Comparison of ENCODE assay signal across 1 cellular context in genomic region chr19:40714519-40715299, GRCh38.
TF ChIP-seq lines count a peak whose summit lies in the region.

No MANE protein-coding gene starts in this region.

TF ChIP-seq in GM12878, 131 proteins besides CTCF, POLR2A, EP300 and RAD21 (continued from another document and continues in another):
- no peak for TF ChIP-seq ZNF687 (IDR thresholded peaks at IDR 0.05)
- TF ChIP-seq ZNF207 (IDR thresholded peaks at IDR 0.05; ENCODE audit: borderline replicate concordance): no peak
- TF ChIP-seq BCL11A (IDR thresholded peaks at IDR 0.05; ENCODE audit: low read depth, low read length): no peak
- no peak for TF ChIP-seq TCF3 (IDR thresholded peaks at IDR 0.05; ENCODE audit: borderline replicate concordance, insufficient read depth, low read depth, low read length)
- no peak for TF ChIP-seq USF2 (IDR thresholded peaks at IDR 0.05; ENCODE audit: borderline replicate concordance, low read depth, low read length)
- no peak for TF ChIP-seq SUZ12 (IDR thresholded peaks at IDR 0.05; ENCODE audit: unreplicated experiment)
- no peak for TF ChIP-seq E2F8 (IDR thresholded peaks at IDR 0.05; ENCODE audit: low read depth, partially characterized antibody)
- TF ChIP-seq CBFB (IDR thresholded peaks at IDR 0.05; ENCODE audit: low read depth): no peak
- no peak for TF ChIP-seq SREBF2 (IDR thresholded peaks at IDR 0.05; ENCODE audit: low read length)
- 0 out of 2 replicates have a peak, but pooled peaks have one; percentile 24 for TF ChIP-seq SIN3A (IDR thresholded peaks at IDR 0.05; ENCODE audit: low read depth, low read length)
- TF ChIP-seq PKNOX1 (IDR thresholded peaks at IDR 0.05): peak; percentile 99
- TF ChIP-seq SMC3 (IDR thresholded peaks at IDR 0.05; ENCODE audit: borderline replicate concordance, low read length): no peak
- no peak for TF ChIP-seq USF1 (IDR thresholded peaks at IDR 0.05; ENCODE audit: borderline replicate concordance, extremely low read length, insufficient read depth, low read depth, low read length)
- no peak for TF ChIP-seq CUX1 (IDR thresholded peaks at IDR 0.05; ENCODE audit: insufficient replicate concordance, low read depth, low read length)
- no peak; the same call in 1 of the 2 replicates for TF ChIP-seq NFYA (IDR thresholded peaks at IDR 0.05; ENCODE audit: borderline replicate concordance, low read depth, low read length)
- no peak for TF ChIP-seq IRF5 (IDR thresholded peaks at IDR 0.05; ENCODE audit: borderline replicate concordance)
- no peak for TF ChIP-seq ATF7 (IDR thresholded peaks at IDR 0.05; ENCODE audit: low read depth)
- no peak for TF ChIP-seq SUPT20H (IDR thresholded peaks at IDR 0.05; ENCODE audit: borderline replicate concordance, control insufficient read depth, low read depth, low read length)
- TF ChIP-seq SMAD1 (IDR thresholded peaks at IDR 0.05; ENCODE audit: low read depth, partially characterized antibody): no peak
- peak; percentile 61; the same call in 1 of the 2 replicates for TF ChIP-seq CREB1 (IDR thresholded peaks at IDR 0.05; ENCODE audit: low read depth)
- no peak for TF ChIP-seq MTA3 (IDR thresholded peaks at IDR 0.05; ENCODE audit: borderline replicate concordance, low read length)
- TF ChIP-seq RUNX3 (IDR thresholded peaks at IDR 0.05; ENCODE audit: low read length): no peak
- TF ChIP-seq NFXL1 (IDR thresholded peaks at IDR 0.05; ENCODE audit: borderline replicate concordance): no peak
- no peak for TF ChIP-seq POLR2AphosphoS5 (IDR thresholded peaks at IDR 0.05; ENCODE audit: low read length)
- peak in 1 of 2 experiments; percentile 18; a peak in 1 of 4 replicates for TF ChIP-seq BHLHE40 (IDR thresholded peaks at IDR 0.05; ENCODE audit: borderline replicate concordance in 1 of 2, low read depth in 2 of 2, low read length in 1 of 2)
- no peak for TF ChIP-seq NR2F1 (conservative IDR thresholded peaks at IDR 0.05)
- TF ChIP-seq ESRRA (IDR thresholded peaks at IDR 0.05; ENCODE audit: low read length): no peak
- no peak for TF ChIP-seq CEBPB (IDR thresholded peaks at IDR 0.05; ENCODE audit: borderline replicate concordance in 1 of 2, low read depth in 2 of 2, low read length in 2 of 2)
- TF ChIP-seq RB1 (IDR thresholded peaks at IDR 0.05; ENCODE audit: borderline replicate concordance): no peak
- TF ChIP-seq SKIL (IDR thresholded peaks at IDR 0.05; ENCODE audit: low read depth, poor library complexity, severe bottlenecking): peak; percentile 2
- TF ChIP-seq SPI1 (IDR thresholded peaks at IDR 0.05; ENCODE audit: borderline replicate concordance, insufficient read depth, low read depth, low read length): no peak
- TF ChIP-seq MTA2 (IDR thresholded peaks at IDR 0.05; ENCODE audit: low read depth): no peak
- TF ChIP-seq BMI1 (IDR thresholded peaks at IDR 0.05; ENCODE audit: borderline replicate concordance): peak; percentile 74; the same call in 1 of the 2 replicates
- no peak for TF ChIP-seq LARP7 (IDR thresholded peaks at IDR 0.05)
- TF ChIP-seq ZBTB11 (CRISPR knock-in tag; IDR thresholded peaks at IDR 0.05): no peak
